ENCODE assay signal across 11 cellular contexts in the genomic region with DNA sequence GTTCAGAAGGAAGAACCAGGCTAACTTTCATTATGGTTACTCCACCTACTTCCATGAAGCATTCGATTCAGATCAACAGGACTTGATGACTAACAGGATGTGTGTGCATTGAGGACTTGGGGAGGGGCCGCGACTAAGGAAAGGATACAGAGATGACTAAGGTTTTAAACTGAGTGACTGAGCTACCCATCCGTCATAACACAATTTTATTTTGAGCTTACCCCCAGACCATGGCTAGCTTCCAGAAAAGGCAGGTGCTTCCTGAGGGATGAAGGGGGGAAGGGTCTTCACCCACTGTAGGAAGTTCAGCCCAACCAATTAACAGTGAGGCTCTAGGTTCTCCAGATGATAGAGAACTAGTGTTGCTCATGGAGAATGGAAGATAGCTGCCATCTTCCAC. TPM values are rescaled to one million over a fixed set of nuclear protein-coding genes. Genes with fewer than 3 reads are reported as not detected.
A peak's percentile ranks its signal among the peaks of the same experiment; 100 is the strongest.
DNase-seq lines count a peak whose midpoint lies in the region; ATAC-seq and TF ChIP-seq lines count a peak whose summit lies in the region.
"Had no signal": no experiment of that assay in that cellular context is flagged by ENCODE, and none has a peak within 500 bp of the region (broad histone marks: within the 10 kb centered on the region; RNA-seq: fewer than 3 reads in every experiment).

No MANE protein-coding gene starts in this region.

- peak; percentile 32 for ATAC-seq in lung (ENCODE audit: insufficient read depth, low FRiP score)

- H4K20me1 ChIP-seq in neural progenitor cell (ENCODE audit: low read depth) = no peaks in the 10 kb centered on the region

- no peak overlapping the region for H3K4me2 ChIP-seq in neural progenitor cell

- POLR2A ChIA-PET in AG04450 (lab: Yijun Ruan, JAX) = no interaction called here

- H3K4me3 Mint-ChIP-seq in neural progenitor cell = no peak overlapping the region

- H3K4me3 ChIP-seq in AG04450 (ENCODE audit: low read depth, low read length) = no peak overlapping the region
- no peak overlapping the region for H3K4me3 ChIP-seq in NB4 (ENCODE audit: low read depth, low read length)
- no peak overlapping the region for H3K4me3 ChIP-seq in lung
- H3K4me3 ChIP-seq in neural progenitor cell = no peak overlapping the region
- no peak overlapping the region for H3K4me3 ChIP-seq in testis

- H3K4me1 ChIP-seq in lung (ENCODE audit: control insufficient read depth in 2 of 2, insufficient read depth in 2 of 2, low read length in 2 of 2) (peaks cover 0 to 8% of the 10 kb centered on the region in 2 donors), neural progenitor cell (no peaks in the 10 kb centered on the region), testis (peaks cover 3% of the 10 kb centered on the region)

- TF ChIP-seq POLR2A in NB4 (IDR thresholded peaks at IDR 0.05; ENCODE audit: extremely low read depth, insufficient read length) (no peak), testis (IDR thresholded peaks at IDR 0.05) (no peak)

- no peak overlapping the region for H2AFZ ChIP-seq in neural progenitor cell (replicated peaks)

- peaks cover 10% of the 10 kb centered on the region for H3K27me3 Mint-ChIP-seq in neural progenitor cell (ENCODE audit: insufficient read depth, low read depth)

- no peaks in the 10 kb centered on the region for H3K27me3 ChIP-seq in AG04450 (ENCODE audit: control insufficient read depth, insufficient read depth, low read length)
- no peaks in the 10 kb centered on the region for H3K27me3 ChIP-seq in lung (ENCODE audit: control insufficient read depth, insufficient read depth)
- H3K27me3 ChIP-seq in neural progenitor cell = peaks cover 89% of the 10 kb centered on the region
- no peaks in the 10 kb centered on the region for H3K27me3 ChIP-seq in testis

- CTCF ChIA-PET in AG04450 (lab: Charles Lee) = interaction anchor here (2.3 to 2.9 kb wide), 2 partner anchors 18 to 280 kb away, joined by 11 to 21 read pairs; no protein-coding TSS in a partner anchor

- H3K36me3 Mint-ChIP-seq in neural progenitor cell = peaks cover 3% of the 10 kb centered on the region

- TF ChIP-seq CTCF in AG04450 (IDR thresholded peaks at IDR 0.05; ENCODE audit: low read depth, low read length) (no peak), NB4 (IDR thresholded peaks at IDR 0.05; ENCODE audit: low read depth, low read length) (no peak), lung (IDR thresholded peaks at IDR 0.05; ENCODE audit: control extremely low read depth, extremely low read depth) (no peak), neural progenitor cell (IDR thresholded peaks at IDR 0.05) (no peak), testis (IDR thresholded peaks at IDR 0.05) (no peak)

- H3K36me3 ChIP-seq in lung (ENCODE audit: control insufficient read depth in 2 of 2, insufficient read depth in 2 of 2, low read length in 2 of 2) (no peaks in the 10 kb centered on the region), neural progenitor cell (no peaks in the 10 kb centered on the region), testis (ENCODE audit: low read depth, missing control alignments) (no peaks in the 10 kb centered on the region)

- H3K79me2 ChIP-seq in neural progenitor cell (ENCODE audit: low read depth) = no peaks in the 10 kb centered on the region

- DNase-seq in AG04450 (ENCODE audit: low read depth, low spot score) (peak; percentile 11), NB4 (ENCODE audit: low read depth) (peak; percentile 43), lung (ENCODE audit: low spot score) (no peak), NCI-H526 (lab: John Stamatoyannopoulos, UW) (no peak), OCI-M2 (lab: John Stamatoyannopoulos, UW; ENCODE audit: unreplicated experiment) (no peak), neural progenitor cell (ENCODE audit: low spot score) (no peak), testis (no peak)
- DNase-seq in activated T-helper 9 cell treated with anti-CD3 and anti-CD28 coated beads, Interleukin-2, amount 50 U/mL, for 16 hours (ENCODE audit: low read depth) = peak; percentile 32
- DNase-seq: DMS 273 treated with DMSO at 0.1 percent for 48 hours; effector CD8-positive, alpha-beta T cell; posterior cingulate gyrus had no signal

- H3K27ac Mint-ChIP-seq in neural progenitor cell = no peak overlapping the region

- no peaks in the 10 kb centered on the region for H3K4me1 Mint-ChIP-seq in neural progenitor cell

- intact Hi-C loops in testis (cut with DNase I; ENCODE audit: low total_unique reads) = no loop called here

- H3K9me3 ChIP-seq in AG04450 (ENCODE audit: control insufficient read depth, insufficient read depth, low read length) (no peaks in the 10 kb centered on the region), lung (ENCODE audit: control insufficient read depth in 2 of 2, insufficient read depth in 1 of 2, low read length in 1 of 2) (no peaks in the 10 kb centered on the region), neural progenitor cell (ENCODE audit: low read depth) (no peaks in the 10 kb centered on the region), testis (no peaks in the 10 kb centered on the region)

- H3F3A ChIP-seq in neural progenitor cell (ENCODE audit: low read depth) = peaks cover 4% of the 10 kb centered on the region

- 18 to 40% methylated on average over 4 of the region's 4 CpGs for WGBS in lung, 2 donors
- 84 to 85% methylated on average over 4 of the region's 4 CpGs for WGBS in testis, 2 donors

- no peak overlapping the region for H3K9ac ChIP-seq in neural progenitor cell

- H3K27ac ChIP-seq in AG04450 (ENCODE audit: low read depth, low read length) (no peak overlapping the region), lung (ENCODE audit: low read depth in 1 of 2, low read length in 1 of 2) (no peak overlapping the region), neural progenitor cell (no peak overlapping the region), testis (no peak overlapping the region)

- H3K9me3 Mint-ChIP-seq in neural progenitor cell = no peaks in the 10 kb centered on the region

RNA-seq across cellular contexts. Expression of a gene that starts 2.6 kb away (rescaled TPM):
- 2.3 and 2.9 TPM in 2 replicates for polyA plus RNA-seq in AG04450 (2011; rRNA removed)
- 7.3 and 11.6 TPM in 2 replicates for polyA minus RNA-seq in AG04450 (2011; rRNA and poly(A)+ RNA removed)
- total RNA-seq in lung = 10 to 100 TPM in 1 of 2 donors, 1 to 10 TPM in 1; 3.5 to 12.6 TPM
- 1 to 10 TPM; 1.3 to 3.9 TPM for polyA plus RNA-seq in lung
- total RNA-seq in neural progenitor cell (ENCODE audit: low replicate concordance) = 4.8 and 4.9 TPM in 2 replicates
- 10 to 100 TPM; 60.4 to 63.7 TPM for total RNA-seq in testis
- 31.2 TPM for polyA plus RNA-seq in testis (ENCODE audit: insufficient read depth, low read depth, low replicate concordance)

Comparison
In these comparisons a context has a peak if more than half of its experiments do, and no peak if none do; other contexts are left out.
1. DNase-seq: peak in AG04450 (single experiment), NB4 (single experiment) and activated T-helper 9 cell treated with anti-CD3 and anti-CD28 coated beads, Interleukin-2, amount 50 U/mL, for 16 hours (single experiment); none in lung (single experiment), NCI-H526 (0 of 2), OCI-M2 (single experiment), neural progenitor cell (single experiment) and testis (single experiment).
2. RNA of a gene that starts 2.6 kb away (total RNA-seq): 60.4 to 63.7 TPM in testis; 3.5 to 12.6 TPM in lung and 4.8 to 4.9 TPM in neural progenitor cell; every median in the first group is over 4 times any median in the second.